Comparison of ENCODE assay signal across 1 cellular context in the genomic region with DNA sequence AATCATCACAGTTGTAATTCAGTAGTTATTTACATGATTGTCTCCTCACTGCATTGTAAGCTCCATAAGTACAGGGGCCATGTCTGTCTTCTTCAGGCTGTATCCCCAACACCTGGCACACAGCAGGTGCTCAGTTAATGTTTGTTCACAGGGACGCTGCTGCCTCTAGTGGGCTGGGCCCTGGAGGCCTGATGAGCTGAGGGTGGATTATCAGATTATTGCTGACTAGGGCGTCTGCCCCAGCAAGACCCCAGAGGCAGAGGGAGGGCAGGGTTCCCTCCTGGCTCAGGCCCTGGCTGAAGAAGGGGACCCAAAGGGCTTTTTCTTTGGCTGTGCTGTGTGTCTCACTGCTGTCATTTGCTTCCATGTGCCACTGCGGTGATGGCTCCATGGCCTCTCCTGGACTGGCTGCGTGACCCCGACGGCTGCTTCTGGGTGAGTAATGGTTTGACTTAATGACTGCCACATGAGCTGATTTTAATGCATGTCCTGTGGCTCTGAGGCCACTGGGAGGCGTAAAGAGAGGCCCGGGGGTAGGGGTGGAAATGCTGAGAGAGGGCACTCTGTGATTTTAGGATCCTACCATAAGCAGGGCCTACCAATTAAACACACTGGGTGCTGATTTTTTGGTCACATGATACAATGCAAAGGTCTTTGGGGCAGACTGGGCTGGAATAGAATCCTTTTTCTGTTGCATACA.
TF ChIP-seq lines count a peak whose summit lies in the region.

No MANE protein-coding gene starts in this region.

TF ChIP-seq in K562, 482 proteins besides CTCF, POLR2A, EP300 and RAD21 (continued from another document):
- peak; percentile 48 for TF ChIP-seq FOSL1 (tag; conservative IDR thresholded peaks at IDR 0.05)
- TF ChIP-seq, protein P1, sequence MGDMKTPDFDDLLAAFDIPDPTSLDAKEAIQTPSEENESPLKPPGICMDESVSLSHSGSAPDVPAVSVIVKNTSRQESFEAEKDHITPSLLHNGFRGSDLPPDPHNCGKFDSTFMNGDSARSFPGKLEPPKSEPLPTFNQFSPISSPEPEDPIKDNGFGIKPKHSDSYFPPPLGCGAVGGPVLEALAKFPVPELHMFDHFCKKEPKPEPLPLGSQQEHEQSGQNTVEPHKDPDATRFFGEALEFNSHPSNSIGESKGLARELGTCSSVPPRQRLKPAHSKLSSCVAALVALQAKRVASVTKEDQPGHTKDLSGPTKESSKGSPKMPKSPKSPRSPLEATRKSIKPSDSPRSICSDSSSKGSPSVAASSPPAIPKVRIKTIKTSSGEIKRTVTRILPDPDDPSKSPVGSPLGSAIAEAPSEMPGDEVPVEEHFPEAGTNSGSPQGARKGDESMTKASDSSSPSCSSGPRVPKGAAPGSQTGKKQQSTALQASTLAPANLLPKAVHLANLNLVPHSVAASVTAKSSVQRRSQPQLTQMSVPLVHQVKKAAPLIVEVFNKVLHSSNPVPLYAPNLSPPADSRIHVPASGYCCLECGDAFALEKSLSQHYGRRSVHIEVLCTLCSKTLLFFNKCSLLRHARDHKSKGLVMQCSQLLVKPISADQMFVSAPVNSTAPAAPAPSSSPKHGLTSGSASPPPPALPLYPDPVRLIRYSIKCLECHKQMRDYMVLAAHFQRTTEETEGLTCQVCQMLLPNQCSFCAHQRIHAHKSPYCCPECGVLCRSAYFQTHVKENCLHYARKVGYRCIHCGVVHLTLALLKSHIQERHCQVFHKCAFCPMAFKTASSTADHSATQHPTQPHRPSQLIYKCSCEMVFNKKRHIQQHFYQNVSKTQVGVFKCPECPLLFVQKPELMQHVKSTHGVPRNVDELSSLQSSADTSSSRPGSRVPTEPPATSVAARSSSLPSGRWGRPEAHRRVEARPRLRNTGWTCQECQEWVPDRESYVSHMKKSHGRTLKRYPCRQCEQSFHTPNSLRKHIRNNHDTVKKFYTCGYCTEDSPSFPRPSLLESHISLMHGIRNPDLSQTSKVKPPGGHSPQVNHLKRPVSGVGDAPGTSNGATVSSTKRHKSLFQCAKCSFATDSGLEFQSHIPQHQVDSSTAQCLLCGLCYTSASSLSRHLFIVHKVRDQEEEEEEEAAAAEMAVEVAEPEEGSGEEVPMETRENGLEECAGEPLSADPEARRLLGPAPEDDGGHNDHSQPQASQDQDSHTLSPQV (IDR thresholded peaks at IDR 0.05), result 0 out of 2 replicates have a peak, but pooled peaks have one; percentile 30
- peak; percentile 80 for TF ChIP-seq ZNF316 (IDR thresholded peaks at IDR 0.05)
- TF ChIP-seq POLR2AphosphoS2 (IDR thresholded peaks at IDR 0.05; ENCODE audit: low read length), result 0 out of 2 replicates have a peak, but pooled peaks have one; percentile 33
- no peak for TF ChIP-seq NR2C2 (CRISPR knock-in tag; IDR thresholded peaks at IDR 0.05)
- 0 out of 2 replicates have a peak, but pooled peaks have one; percentile 34 for TF ChIP-seq NR2C2 (tag; IDR thresholded peaks at IDR 0.05)
- TF ChIP-seq VEZF1 (CRISPR knock-in tag; IDR thresholded peaks at IDR 0.05), result 0 out of 2 replicates have a peak, but pooled peaks have one; percentile 36
- TF ChIP-seq PHF21A (IDR thresholded peaks at IDR 0.05; ENCODE audit: borderline replicate concordance, low read depth), result peak; percentile 92; the same call in 1 of the 2 replicates
- peak; percentile 63 for TF ChIP-seq MAFG (tag; conservative IDR thresholded peaks at IDR 0.05)
- TF ChIP-seq ARID1B (IDR thresholded peaks at IDR 0.05), result 0 out of 2 replicates have a peak, but pooled peaks have one; percentile 17
- TF ChIP-seq, protein P2, sequence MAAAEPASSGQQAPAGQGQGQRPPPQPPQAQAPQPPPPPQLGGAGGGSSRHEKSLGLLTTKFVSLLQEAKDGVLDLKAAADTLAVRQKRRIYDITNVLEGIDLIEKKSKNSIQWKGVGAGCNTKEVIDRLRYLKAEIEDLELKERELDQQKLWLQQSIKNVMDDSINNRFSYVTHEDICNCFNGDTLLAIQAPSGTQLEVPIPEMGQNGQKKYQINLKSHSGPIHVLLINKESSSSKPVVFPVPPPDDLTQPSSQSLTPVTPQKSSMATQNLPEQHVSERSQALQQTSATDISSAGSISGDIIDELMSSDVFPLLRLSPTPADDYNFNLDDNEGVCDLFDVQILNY (CRISPR knock-in tag; IDR thresholded peaks at IDR 0.05), result no peak
